1 cellular context compared by ENCODE assay signal in the genomic region with DNA sequence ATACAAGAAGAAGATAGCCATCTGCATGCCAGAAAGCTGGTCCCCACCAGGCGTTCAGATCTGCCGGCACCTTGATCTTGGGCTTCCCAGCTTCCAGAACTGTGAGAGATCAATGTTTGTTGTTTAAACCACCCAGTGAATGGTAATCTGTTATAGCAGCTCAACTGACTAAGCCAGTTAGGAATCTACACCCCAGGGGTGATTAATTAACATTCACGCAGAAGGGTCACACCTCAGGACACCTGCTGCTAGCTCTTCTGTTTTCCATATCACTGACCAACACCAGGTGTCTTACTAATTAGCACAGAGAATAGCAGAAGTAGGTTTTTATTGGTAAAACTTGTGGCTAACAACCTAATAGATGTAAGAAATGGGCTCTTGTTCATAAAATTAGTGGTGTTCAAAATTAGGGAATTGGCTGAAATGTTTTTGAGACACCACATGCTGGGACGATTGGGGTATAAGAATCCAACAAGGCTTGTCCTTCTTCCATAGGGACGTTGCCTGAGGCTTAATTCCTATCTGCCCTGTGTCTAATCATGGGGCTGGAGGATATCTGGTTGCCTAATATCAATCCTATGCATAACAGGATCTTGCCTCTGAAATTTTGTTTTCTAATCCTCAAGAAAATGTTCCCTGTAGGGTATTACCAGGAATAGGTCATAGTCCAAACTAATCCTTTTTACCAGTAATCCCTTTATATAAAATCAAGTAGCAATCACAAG.
A peak's percentile ranks its signal among the peaks of the same experiment; 100 is the strongest.
TF ChIP-seq lines count a peak whose summit lies in the region.

No MANE protein-coding gene starts in this region.

TF ChIP-seq in GM23338, 12 proteins besides CTCF, POLR2A, EP300 and RAD21:
- TF ChIP-seq, protein P1, sequence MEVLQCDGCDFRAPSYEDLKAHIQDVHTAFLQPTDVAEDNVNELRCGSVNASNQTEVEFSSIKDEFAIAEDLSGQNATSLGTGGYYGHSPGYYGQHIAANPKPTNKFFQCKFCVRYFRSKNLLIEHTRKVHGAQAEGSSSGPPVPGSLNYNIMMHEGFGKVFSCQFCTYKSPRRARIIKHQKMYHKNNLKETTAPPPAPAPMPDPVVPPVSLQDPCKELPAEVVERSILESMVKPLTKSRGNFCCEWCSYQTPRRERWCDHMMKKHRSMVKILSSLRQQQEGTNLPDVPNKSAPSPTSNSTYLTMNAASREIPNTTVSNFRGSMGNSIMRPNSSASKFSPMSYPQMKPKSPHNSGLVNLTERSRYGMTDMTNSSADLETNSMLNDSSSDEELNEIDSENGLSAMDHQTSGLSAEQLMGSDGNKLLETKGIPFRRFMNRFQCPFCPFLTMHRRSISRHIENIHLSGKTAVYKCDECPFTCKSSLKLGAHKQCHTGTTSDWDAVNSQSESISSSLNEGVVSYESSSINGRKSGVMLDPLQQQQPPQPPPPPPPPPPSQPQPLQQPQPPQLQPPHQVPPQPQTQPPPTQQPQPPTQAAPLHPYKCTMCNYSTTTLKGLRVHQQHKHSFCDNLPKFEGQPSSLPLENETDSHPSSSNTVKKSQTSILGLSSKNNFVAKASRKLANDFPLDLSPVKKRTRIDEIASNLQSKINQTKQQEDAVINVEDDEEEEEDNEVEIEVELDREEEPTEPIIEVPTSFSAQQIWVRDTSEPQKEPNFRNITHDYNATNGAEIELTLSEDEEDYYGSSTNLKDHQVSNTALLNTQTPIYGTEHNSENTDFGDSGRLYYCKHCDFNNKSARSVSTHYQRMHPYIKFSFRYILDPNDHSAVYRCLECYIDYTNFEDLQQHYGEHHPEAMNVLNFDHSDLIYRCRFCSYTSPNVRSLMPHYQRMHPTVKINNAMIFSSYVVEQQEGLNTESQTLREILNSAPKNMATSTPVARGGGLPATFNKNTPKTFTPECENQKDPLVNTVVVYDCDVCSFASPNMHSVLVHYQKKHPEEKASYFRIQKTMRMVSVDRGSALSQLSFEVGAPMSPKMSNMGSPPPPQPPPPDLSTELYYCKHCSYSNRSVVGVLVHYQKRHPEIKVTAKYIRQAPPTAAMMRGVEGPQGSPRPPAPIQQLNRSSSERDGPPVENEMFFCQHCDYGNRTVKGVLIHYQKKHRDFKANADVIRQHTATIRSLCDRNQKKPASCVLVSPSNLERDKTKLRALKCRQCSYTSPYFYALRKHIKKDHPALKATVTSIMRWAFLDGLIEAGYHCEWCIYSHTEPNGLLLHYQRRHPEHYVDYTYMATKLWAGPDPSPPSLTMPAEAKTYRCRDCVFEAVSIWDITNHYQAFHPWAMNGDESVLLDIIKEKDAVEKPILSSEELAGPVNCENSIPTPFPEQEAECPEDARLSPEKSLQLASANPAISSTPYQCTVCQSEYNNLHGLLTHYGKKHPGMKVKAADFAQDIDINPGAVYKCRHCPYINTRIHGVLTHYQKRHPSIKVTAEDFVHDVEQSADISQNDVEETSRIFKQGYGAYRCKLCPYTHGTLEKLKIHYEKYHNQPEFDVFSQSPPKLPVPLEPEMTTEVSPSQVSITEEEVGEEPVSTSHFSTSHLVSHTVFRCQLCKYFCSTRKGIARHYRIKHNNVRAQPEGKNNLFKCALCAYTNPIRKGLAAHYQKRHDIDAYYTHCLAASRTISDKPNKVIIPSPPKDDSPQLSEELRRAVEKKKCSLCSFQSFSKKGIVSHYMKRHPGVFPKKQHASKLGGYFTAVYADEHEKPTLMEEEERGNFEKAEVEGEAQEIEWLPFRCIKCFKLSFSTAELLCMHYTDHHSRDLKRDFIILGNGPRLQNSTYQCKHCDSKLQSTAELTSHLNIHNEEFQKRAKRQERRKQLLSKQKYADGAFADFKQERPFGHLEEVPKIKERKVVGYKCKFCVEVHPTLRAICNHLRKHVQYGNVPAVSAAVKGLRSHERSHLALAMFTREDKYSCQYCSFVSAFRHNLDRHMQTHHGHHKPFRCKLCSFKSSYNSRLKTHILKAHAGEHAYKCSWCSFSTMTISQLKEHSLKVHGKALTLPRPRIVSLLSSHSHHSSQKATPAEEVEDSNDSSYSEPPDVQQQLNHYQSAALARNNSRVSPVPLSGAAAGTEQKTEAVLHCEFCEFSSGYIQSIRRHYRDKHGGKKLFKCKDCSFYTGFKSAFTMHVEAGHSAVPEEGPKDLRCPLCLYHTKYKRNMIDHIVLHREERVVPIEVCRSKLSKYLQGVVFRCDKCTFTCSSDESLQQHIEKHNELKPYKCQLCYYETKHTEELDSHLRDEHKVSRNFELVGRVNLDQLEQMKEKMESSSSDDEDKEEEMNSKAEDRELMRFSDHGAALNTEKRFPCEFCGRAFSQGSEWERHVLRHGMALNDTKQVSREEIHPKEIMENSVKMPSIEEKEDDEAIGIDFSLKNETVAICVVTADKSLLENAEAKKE (CRISPR knock-in tag; IDR thresholded peaks at IDR 0.05) = peak; percentile 89
- TF ChIP-seq ZNF331 (CRISPR knock-in tag; IDR thresholded peaks at IDR 0.05; ENCODE audit: low read depth) (no peak), EZH2phosphoT487 (IDR thresholded peaks at IDR 0.05; ENCODE audit: unreplicated experiment) (no peak), STAT1 (IDR thresholded peaks at IDR 0.05; ENCODE audit: unreplicated experiment) (no peak), EZH2 (IDR thresholded peaks at IDR 0.05; ENCODE audit: low read depth, unreplicated experiment) (no peak), ZNF114 (CRISPR knock-in tag; IDR thresholded peaks at IDR 0.05) (0 out of 2 replicates have a peak, but pooled peaks have one; percentile 16)
- TF ChIP-seq, protein P2, sequence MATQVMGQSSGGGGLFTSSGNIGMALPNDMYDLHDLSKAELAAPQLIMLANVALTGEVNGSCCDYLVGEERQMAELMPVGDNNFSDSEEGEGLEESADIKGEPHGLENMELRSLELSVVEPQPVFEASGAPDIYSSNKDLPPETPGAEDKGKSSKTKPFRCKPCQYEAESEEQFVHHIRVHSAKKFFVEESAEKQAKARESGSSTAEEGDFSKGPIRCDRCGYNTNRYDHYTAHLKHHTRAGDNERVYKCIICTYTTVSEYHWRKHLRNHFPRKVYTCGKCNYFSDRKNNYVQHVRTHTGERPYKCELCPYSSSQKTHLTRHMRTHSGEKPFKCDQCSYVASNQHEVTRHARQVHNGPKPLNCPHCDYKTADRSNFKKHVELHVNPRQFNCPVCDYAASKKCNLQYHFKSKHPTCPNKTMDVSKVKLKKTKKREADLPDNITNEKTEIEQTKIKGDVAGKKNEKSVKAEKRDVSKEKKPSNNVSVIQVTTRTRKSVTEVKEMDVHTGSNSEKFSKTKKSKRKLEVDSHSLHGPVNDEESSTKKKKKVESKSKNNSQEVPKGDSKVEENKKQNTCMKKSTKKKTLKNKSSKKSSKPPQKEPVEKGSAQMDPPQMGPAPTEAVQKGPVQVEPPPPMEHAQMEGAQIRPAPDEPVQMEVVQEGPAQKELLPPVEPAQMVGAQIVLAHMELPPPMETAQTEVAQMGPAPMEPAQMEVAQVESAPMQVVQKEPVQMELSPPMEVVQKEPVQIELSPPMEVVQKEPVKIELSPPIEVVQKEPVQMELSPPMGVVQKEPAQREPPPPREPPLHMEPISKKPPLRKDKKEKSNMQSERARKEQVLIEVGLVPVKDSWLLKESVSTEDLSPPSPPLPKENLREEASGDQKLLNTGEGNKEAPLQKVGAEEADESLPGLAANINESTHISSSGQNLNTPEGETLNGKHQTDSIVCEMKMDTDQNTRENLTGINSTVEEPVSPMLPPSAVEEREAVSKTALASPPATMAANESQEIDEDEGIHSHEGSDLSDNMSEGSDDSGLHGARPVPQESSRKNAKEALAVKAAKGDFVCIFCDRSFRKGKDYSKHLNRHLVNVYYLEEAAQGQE (IDR thresholded peaks at IDR 0.05; ENCODE audit: unreplicated experiment) = no peak
